Comparison of ENCODE assay signal across 20 cellular contexts in genomic region chr15:58069008-58069407, GRCh38.
"Had no signal": no experiment of that assay in that cellular context is flagged by ENCODE, and none has a peak within 500 bp of the region (broad histone marks: within the 10 kb centered on the region; RNA-seq: fewer than 3 reads in every experiment).

No MANE protein-coding gene starts in this region.

- H3K36me3 ChIP-seq: left ventricle myocardium inferior, ovary, right atrium auricular region, right lobe of liver, tibial nerve, uterus had no signal

- H3K4me1 ChIP-seq: uterus had no signal

- H3K27me3 ChIP-seq: ovary, uterus had no signal

- ATAC-seq: natural killer cell; right lobe of liver; stimulated activated memory B cell treated with anti-CD40 and anti-IgM and Interleukin-4, amounts not matched to agents 10 μg/mL and 1 μg/mL and 100 μg/mL, for 72 hours; stimulated activated naive CD8-positive, alpha-beta T cell treated with anti-CD3 and anti-CD28 coated beads, Interleukin-15, amount 100 ng/mL, for 72 hours had no signal

- H3K9me3 ChIP-seq: left ventricle myocardium inferior, ovary, right atrium auricular region, right lobe of liver, tibial nerve, uterus had no signal

- H3K4me2 ChIP-seq: smooth muscle cell had no signal

- H3K4me3 ChIP-seq: left ventricle myocardium inferior, lung, ovary, right atrium auricular region, right lobe of liver, smooth muscle cell, tibial nerve, uterus had no signal

- DNase-seq: islet precursor cell; left ventricle myocardium inferior; mesendoderm; naive B cell; natural killer cell; ovary; right lobe of liver; stimulated activated CD4-positive, alpha-beta T cell treated with anti-CD3 and anti-CD28 coated beads, Interleukin-1b, Interleukin-23, amount 100 ng/mL, for 48 hours; stimulated activated CD4-positive, alpha-beta T cell treated with anti-CD3 and anti-CD28 coated beads, Interleukin-2, amount 100 ng/mL, for 48 hours; stimulated activated CD4-positive, alpha-beta T cell treated with anti-CD3 and anti-CD28 coated beads, Interleukin-4, amount 100 ng/mL, for 4 hours; stimulated activated CD8-positive, alpha-beta memory T cell treated with anti-CD3 and anti-CD28 coated beads, Interleukin-4, amount 100 ng/mL, for 48 hours; stimulated activated naive CD4-positive, alpha-beta T cell treated with Interleukin-2 at 50 U/mL for 16 hours; stimulated activated naive CD8-positive, alpha-beta T cell treated with anti-CD3 and anti-CD28 coated beads, Interleukin-15, amount 100 ng/mL, for 72 hours; substantia nigra; uterus had no signal

- H3K27ac ChIP-seq: left ventricle myocardium inferior, ovary, right atrium auricular region, right lobe of liver, tibial nerve, uterus had no signal
